ENCODE assay signal across 19 cellular contexts in genomic region chr5:16668194-16668593, GRCh38. TPM values are rescaled to one million over a fixed set of nuclear protein-coding genes. Genes with fewer than 3 reads are reported as not detected.
A peak's percentile ranks its signal among the peaks of the same experiment; 100 is the strongest.
DNase-seq lines count a peak whose midpoint lies in the region; ATAC-seq and TF ChIP-seq lines count a peak whose summit lies in the region.
"Had no signal": no experiment of that assay in that cellular context is flagged by ENCODE, and none has a peak within 500 bp of the region (broad histone marks: within the 10 kb centered on the region; RNA-seq: fewer than 3 reads in every experiment).

No MANE protein-coding gene starts in this region.

- no peak overlapping the region for H3K4me3 ChIP-seq in esophagus muscularis mucosa
- H3K4me3 ChIP-seq in testis, result no peak overlapping the region
- H3K4me3 ChIP-seq: BLaER1, GM23248, HAP-1 had no signal

- no peaks in the 10 kb centered on the region for H3K27me3 ChIP-seq in esophagus muscularis mucosa
- no peaks in the 10 kb centered on the region for H3K27me3 ChIP-seq in testis
- H3K27me3 ChIP-seq: BLaER1 had no signal

- 91% methylated on average over 11 of the region's 11 CpGs for WGBS in esophagus muscularis mucosa
- 94 to 98% methylated on average over 11 of the region's 11 CpGs for WGBS in testis, 2 donors

- peaks cover 0 to 6% (median 5%) of the 10 kb centered on the region in 4 donors for H3K4me1 ChIP-seq in esophagus muscularis mucosa
- H3K4me1 ChIP-seq in testis, result peaks cover 25% of the 10 kb centered on the region
- H3K4me1 ChIP-seq: HAP-1 had no signal

- TF ChIP-seq POLR2A in esophagus muscularis mucosa (IDR thresholded peaks at IDR 0.05; ENCODE audit: low read depth) (no peak), testis (IDR thresholded peaks at IDR 0.05) (no peak)

- no peak overlapping the region for H3K4me3 Mint-ChIP-seq in stimulated activated naive CD8-positive, alpha-beta T cell treated with anti-CD3 and anti-CD28 coated beads, Interleukin-15, Interleukin-2, amounts not matched to agents 100 ng/mL and 50 ng/mL, for 24 hours
- H3K4me3 Mint-ChIP-seq in stimulated activated naive CD8-positive, alpha-beta T cell treated with anti-CD3 and anti-CD28 coated beads, Interleukin-15, amount 100 ng/mL, for 72 hours, result no peak overlapping the region
- no peak overlapping the region for H3K4me3 Mint-ChIP-seq in brain
- H3K4me3 Mint-ChIP-seq: B cell; CD4-positive, CD25-positive, alpha-beta regulatory T cell; CD8-positive, alpha-beta T cell had no signal

- H3K27ac Mint-ChIP-seq in stimulated activated naive CD8-positive, alpha-beta T cell treated with anti-CD3 and anti-CD28 coated beads, Interleukin-15, Interleukin-2, amounts not matched to agents 100 ng/mL and 50 ng/mL, for 24 hours, result peak overlapping the region; percentile 29
- H3K27ac Mint-ChIP-seq in stimulated activated naive CD8-positive, alpha-beta T cell treated with anti-CD3 and anti-CD28 coated beads, Interleukin-15, amount 100 ng/mL, for 72 hours, result no peak overlapping the region
- H3K27ac Mint-ChIP-seq in brain, result peak overlapping the region in 3 of 5 experiments; percentile 37 to 64 (median 60)
- H3K27ac Mint-ChIP-seq: B cell; CD4-positive, CD25-positive, alpha-beta regulatory T cell; CD8-positive, alpha-beta T cell had no signal

- no peak for ATAC-seq in stimulated activated naive CD8-positive, alpha-beta T cell treated with anti-CD3 and anti-CD28 coated beads, Interleukin-15, amount 100 ng/mL, for 72 hours
- ATAC-seq in GM19455 (IDR thresholded peaks at IDR 0.05; ENCODE audit: unreplicated experiment), result no peak
- ATAC-seq: CD8-positive, alpha-beta T cell had no signal

- no peaks in the 10 kb centered on the region for H3K9me3 Mint-ChIP-seq in stimulated activated naive CD8-positive, alpha-beta T cell treated with anti-CD3 and anti-CD28 coated beads, Interleukin-15, Interleukin-2, amounts not matched to agents 100 ng/mL and 50 ng/mL, for 24 hours
- H3K9me3 Mint-ChIP-seq in stimulated activated naive CD8-positive, alpha-beta T cell treated with anti-CD3 and anti-CD28 coated beads, Interleukin-15, amount 100 ng/mL, for 72 hours, result no peaks in the 10 kb centered on the region
- H3K9me3 Mint-ChIP-seq in brain, result no peaks in the 10 kb centered on the region
- H3K9me3 Mint-ChIP-seq: CD8-positive, alpha-beta T cell had no signal

- no peak for DNase-seq in stimulated activated naive CD8-positive, alpha-beta T cell treated with anti-CD3 and anti-CD28 coated beads, Interleukin-15, amount 100 ng/mL, for 72 hours
- peak; percentile 89 for DNase-seq in esophagus muscularis mucosa (ENCODE audit: extremely low spot score)
- no peak for DNase-seq in activated T-cell treated with anti-CD3 and anti-CD28 coated beads, Interleukin-2, amount 50 U/mL, for 48 hours
- DNase-seq in putamen (ENCODE audit: low spot score), result no peak
- DNase-seq in testis, result no peak
- DNase-seq: Caco-2; CD4-positive, CD25-positive, alpha-beta regulatory T cell; CD8-positive, alpha-beta T cell; DMS153; DND-41; GM23248 had no signal

- no peaks in the 10 kb centered on the region for H3K36me3 Mint-ChIP-seq in stimulated activated naive CD8-positive, alpha-beta T cell treated with anti-CD3 and anti-CD28 coated beads, Interleukin-15, Interleukin-2, amounts not matched to agents 100 ng/mL and 50 ng/mL, for 24 hours (ENCODE audit: low read depth)
- H3K36me3 Mint-ChIP-seq in brain, result peaks cover 70% of the 10 kb centered on the region
- H3K36me3 Mint-ChIP-seq: CD4-positive, CD25-positive, alpha-beta regulatory T cell; CD8-positive, alpha-beta T cell had no signal

- no peak for TF ChIP-seq EP300 in esophagus muscularis mucosa (IDR thresholded peaks at IDR 0.05)

- H3K4me1 Mint-ChIP-seq in stimulated activated naive CD8-positive, alpha-beta T cell treated with anti-CD3 and anti-CD28 coated beads, Interleukin-15, Interleukin-2, amounts not matched to agents 100 ng/mL and 50 ng/mL, for 24 hours (ENCODE audit: low read depth), result peaks cover 10% of the 10 kb centered on the region
- H3K4me1 Mint-ChIP-seq in stimulated activated naive CD8-positive, alpha-beta T cell treated with anti-CD3 and anti-CD28 coated beads, Interleukin-15, amount 100 ng/mL, for 72 hours, result peaks cover 10% of the 10 kb centered on the region
- peaks cover 46% of the 10 kb centered on the region for H3K4me1 Mint-ChIP-seq in brain
- H3K4me1 Mint-ChIP-seq: B cell had no signal

- H3K36me3 ChIP-seq in esophagus muscularis mucosa, result peaks cover 0 to 22% (median 12%) of the 10 kb centered on the region in 4 donors
- no peaks in the 10 kb centered on the region for H3K36me3 ChIP-seq in testis (ENCODE audit: low read depth, missing control alignments)
- H3K36me3 ChIP-seq: BLaER1 had no signal

- no peak for TF ChIP-seq CTCF in brain (conservative IDR thresholded peaks at IDR 0.05)
- TF ChIP-seq CTCF in esophagus muscularis mucosa (IDR thresholded peaks at IDR 0.05), result no peak
- TF ChIP-seq CTCF in testis (IDR thresholded peaks at IDR 0.05), result no peak

- H3K27ac ChIP-seq in esophagus muscularis mucosa (replicated peaks in 1 of 4) (no peak overlapping the region), testis (no peak overlapping the region)
- H3K27ac ChIP-seq: 22Rv1, BLaER1, C4-2B, GM23248 had no signal

- intact Hi-C loops in esophagus muscularis mucosa (cut with DNase I) (loop anchor here (10.0 kb wide), 1 partner anchor 183 kb away; no protein-coding TSS in a partner anchor), testis (cut with DNase I; ENCODE audit: low total_unique reads) (no loop called here)

- H3K27me3 Mint-ChIP-seq in stimulated activated naive CD8-positive, alpha-beta T cell treated with anti-CD3 and anti-CD28 coated beads, Interleukin-15, Interleukin-2, amounts not matched to agents 100 ng/mL and 50 ng/mL, for 24 hours, result no peaks in the 10 kb centered on the region
- no peaks in the 10 kb centered on the region for H3K27me3 Mint-ChIP-seq in stimulated activated naive CD8-positive, alpha-beta T cell treated with anti-CD3 and anti-CD28 coated beads, Interleukin-15, amount 100 ng/mL, for 72 hours
- H3K27me3 Mint-ChIP-seq in brain, result peaks cover 3% of the 10 kb centered on the region
- H3K27me3 Mint-ChIP-seq: B cell had no signal

- H3K9me3 ChIP-seq in esophagus muscularis mucosa, result no peaks in the 10 kb centered on the region
- H3K9me3 ChIP-seq in testis, result no peaks in the 10 kb centered on the region
- H3K9me3 ChIP-seq: BLaER1, Caco-2, HAP-1 had no signal

RNA-seq across cellular contexts. Expression of gene RETREG1, which starts 51.4 kb away (rescaled TPM):
- polyA plus RNA-seq in brain (ENCODE audit: insufficient read depth, low read depth, low replicate concordance) (34.4 TPM), testis (ENCODE audit: insufficient read depth, low read depth, low replicate concordance) (103 TPM)
- total RNA-seq in esophagus muscularis mucosa (10 to 100 TPM in 2 of 4 donors, 1 to 10 TPM in 2; 7.5 to 13.0 (median 10.3) TPM), testis (10 to 100 TPM; 24.8 to 55.4 TPM)

Comparison
In these comparisons a context has a peak if more than half of its experiments do, and no peak if none do; other contexts are left out.
1. H3K27ac Mint-ChIP-seq: peak in stimulated activated naive CD8-positive, alpha-beta T cell treated with anti-CD3 and anti-CD28 coated beads, Interleukin-15, Interleukin-2, amounts not matched to agents 100 ng/mL and 50 ng/mL, for 24 hours (single experiment) and brain (3 of 5); none in stimulated activated naive CD8-positive, alpha-beta T cell treated with anti-CD3 and anti-CD28 coated beads, Interleukin-15, amount 100 ng/mL, for 72 hours (0 of 2).